ENCODE assay signal across 20 cellular contexts in the genomic region with DNA sequence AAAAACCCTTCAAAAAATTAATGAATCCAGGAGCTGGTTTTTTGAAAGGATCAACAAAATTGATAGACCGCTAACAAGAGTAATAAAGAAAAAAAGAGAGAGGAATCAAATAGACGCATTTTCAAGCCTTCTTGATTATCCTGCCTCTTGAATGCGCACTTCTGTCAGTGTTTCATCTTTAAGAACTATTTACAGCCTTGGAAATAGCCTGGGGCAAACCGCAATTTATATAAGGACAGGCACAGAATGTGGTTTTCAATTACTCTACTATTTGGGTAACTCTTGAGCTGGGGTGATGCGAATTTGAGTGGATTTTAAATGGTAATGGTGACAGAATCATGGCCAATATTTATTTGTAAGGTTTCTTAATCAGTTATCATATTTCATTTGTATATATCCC.
"Had no signal": no experiment of that assay in that cellular context is flagged by ENCODE, and none has a peak within 500 bp of the region (broad histone marks: within the 10 kb centered on the region; RNA-seq: fewer than 3 reads in every experiment).

No MANE protein-coding gene starts in this region.

- ATAC-seq: left colon; left lung; lower lobe of right lung; naive thymus-derived CD8-positive, alpha-beta T cell; pancreas; right cardiac atrium; sciatic nerve; stimulated activated effector memory CD8-positive, alpha-beta T cell treated with anti-CD3 and anti-CD28 coated beads, Interleukin-12 subunit alpha, Interleukin-12 subunit beta, amount 100 ng/mL, for 72 hours; upper lobe of right lung had no signal

- DNase-seq: immature natural killer cell; kidney; left colon; left lung; lower lobe of right lung; mammary epithelial cell; mesenchymal stem cell; naive thymus-derived CD8-positive, alpha-beta T cell; nucleus accumbens; pancreas; posterior cingulate gyrus; retina; right cardiac atrium; stimulated activated CD4-positive, alpha-beta T cell treated with anti-CD3 and anti-CD28 coated beads, Interleukin-4, amount 100 ng/mL, for 24 hours; stimulated activated naive CD4-positive, alpha-beta T cell; tibial artery; trophoblast cell; upper lobe of right lung had no signal
